ENCODE assay signal across 1 cellular context in genomic region chr7:39525926-39526325, GRCh38.
TF ChIP-seq lines count a peak whose summit lies in the region.

No MANE protein-coding gene starts in this region.

TF ChIP-seq in H1, 55 proteins besides CTCF, POLR2A, EP300 and RAD21 (continued from another document):
- TF ChIP-seq, protein P1, sequence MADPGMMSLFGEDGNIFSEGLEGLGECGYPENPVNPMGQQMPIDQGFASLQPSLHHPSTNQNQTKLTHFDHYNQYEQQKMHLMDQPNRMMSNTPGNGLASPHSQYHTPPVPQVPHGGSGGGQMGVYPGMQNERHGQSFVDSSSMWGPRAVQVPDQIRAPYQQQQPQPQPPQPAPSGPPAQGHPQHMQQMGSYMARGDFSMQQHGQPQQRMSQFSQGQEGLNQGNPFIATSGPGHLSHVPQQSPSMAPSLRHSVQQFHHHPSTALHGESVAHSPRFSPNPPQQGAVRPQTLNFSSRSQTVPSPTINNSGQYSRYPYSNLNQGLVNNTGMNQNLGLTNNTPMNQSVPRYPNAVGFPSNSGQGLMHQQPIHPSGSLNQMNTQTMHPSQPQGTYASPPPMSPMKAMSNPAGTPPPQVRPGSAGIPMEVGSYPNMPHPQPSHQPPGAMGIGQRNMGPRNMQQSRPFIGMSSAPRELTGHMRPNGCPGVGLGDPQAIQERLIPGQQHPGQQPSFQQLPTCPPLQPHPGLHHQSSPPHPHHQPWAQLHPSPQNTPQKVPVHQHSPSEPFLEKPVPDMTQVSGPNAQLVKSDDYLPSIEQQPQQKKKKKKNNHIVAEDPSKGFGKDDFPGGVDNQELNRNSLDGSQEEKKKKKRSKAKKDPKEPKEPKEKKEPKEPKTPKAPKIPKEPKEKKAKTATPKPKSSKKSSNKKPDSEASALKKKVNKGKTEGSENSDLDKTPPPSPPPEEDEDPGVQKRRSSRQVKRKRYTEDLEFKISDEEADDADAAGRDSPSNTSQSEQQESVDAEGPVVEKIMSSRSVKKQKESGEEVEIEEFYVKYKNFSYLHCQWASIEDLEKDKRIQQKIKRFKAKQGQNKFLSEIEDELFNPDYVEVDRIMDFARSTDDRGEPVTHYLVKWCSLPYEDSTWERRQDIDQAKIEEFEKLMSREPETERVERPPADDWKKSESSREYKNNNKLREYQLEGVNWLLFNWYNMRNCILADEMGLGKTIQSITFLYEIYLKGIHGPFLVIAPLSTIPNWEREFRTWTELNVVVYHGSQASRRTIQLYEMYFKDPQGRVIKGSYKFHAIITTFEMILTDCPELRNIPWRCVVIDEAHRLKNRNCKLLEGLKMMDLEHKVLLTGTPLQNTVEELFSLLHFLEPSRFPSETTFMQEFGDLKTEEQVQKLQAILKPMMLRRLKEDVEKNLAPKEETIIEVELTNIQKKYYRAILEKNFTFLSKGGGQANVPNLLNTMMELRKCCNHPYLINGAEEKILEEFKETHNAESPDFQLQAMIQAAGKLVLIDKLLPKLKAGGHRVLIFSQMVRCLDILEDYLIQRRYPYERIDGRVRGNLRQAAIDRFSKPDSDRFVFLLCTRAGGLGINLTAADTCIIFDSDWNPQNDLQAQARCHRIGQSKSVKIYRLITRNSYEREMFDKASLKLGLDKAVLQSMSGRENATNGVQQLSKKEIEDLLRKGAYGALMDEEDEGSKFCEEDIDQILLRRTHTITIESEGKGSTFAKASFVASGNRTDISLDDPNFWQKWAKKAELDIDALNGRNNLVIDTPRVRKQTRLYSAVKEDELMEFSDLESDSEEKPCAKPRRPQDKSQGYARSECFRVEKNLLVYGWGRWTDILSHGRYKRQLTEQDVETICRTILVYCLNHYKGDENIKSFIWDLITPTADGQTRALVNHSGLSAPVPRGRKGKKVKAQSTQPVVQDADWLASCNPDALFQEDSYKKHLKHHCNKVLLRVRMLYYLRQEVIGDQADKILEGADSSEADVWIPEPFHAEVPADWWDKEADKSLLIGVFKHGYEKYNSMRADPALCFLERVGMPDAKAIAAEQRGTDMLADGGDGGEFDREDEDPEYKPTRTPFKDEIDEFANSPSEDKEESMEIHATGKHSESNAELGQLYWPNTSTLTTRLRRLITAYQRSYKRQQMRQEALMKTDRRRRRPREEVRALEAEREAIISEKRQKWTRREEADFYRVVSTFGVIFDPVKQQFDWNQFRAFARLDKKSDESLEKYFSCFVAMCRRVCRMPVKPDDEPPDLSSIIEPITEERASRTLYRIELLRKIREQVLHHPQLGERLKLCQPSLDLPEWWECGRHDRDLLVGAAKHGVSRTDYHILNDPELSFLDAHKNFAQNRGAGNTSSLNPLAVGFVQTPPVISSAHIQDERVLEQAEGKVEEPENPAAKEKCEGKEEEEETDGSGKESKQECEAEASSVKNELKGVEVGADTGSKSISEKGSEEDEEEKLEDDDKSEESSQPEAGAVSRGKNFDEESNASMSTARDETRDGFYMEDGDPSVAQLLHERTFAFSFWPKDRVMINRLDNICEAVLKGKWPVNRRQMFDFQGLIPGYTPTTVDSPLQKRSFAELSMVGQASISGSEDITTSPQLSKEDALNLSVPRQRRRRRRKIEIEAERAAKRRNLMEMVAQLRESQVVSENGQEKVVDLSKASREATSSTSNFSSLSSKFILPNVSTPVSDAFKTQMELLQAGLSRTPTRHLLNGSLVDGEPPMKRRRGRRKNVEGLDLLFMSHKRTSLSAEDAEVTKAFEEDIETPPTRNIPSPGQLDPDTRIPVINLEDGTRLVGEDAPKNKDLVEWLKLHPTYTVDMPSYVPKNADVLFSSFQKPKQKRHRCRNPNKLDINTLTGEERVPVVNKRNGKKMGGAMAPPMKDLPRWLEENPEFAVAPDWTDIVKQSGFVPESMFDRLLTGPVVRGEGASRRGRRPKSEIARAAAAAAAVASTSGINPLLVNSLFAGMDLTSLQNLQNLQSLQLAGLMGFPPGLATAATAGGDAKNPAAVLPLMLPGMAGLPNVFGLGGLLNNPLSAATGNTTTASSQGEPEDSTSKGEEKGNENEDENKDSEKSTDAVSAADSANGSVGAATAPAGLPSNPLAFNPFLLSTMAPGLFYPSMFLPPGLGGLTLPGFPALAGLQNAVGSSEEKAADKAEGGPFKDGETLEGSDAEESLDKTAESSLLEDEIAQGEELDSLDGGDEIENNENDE (IDR thresholded peaks at IDR 0.05; ENCODE audit: insufficient replicate concordance, low read length) = no peak
- TF ChIP-seq SP4 (IDR thresholded peaks at IDR 0.05; ENCODE audit: low read length) = no peak
- no peak for TF ChIP-seq NANOG (IDR thresholded peaks at IDR 0.05; ENCODE audit: insufficient read depth, low read depth, low read length, poor library complexity, severe bottlenecking)
- TF ChIP-seq SUZ12 (IDR thresholded peaks at IDR 0.05; ENCODE audit: low read length) = no peak
- TF ChIP-seq SIX5 (IDR thresholded peaks at IDR 0.05; ENCODE audit: low read depth, low read length) = no peak
- TF ChIP-seq CTBP2 (IDR thresholded peaks at IDR 0.05; ENCODE audit: borderline replicate concordance, insufficient read depth, insufficient read length, low read length) = no peak
- TF ChIP-seq, protein P2, sequence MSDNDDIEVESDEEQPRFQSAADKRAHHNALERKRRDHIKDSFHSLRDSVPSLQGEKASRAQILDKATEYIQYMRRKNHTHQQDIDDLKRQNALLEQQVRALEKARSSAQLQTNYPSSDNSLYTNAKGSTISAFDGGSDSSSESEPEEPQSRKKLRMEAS (IDR thresholded peaks at IDR 0.05) = no peak
- TF ChIP-seq ATF2 (IDR thresholded peaks at IDR 0.05; ENCODE audit: low read length) = no peak
- no peak for TF ChIP-seq HDAC6 (IDR thresholded peaks at IDR 0.05; ENCODE audit: low read depth, low read length)
- no peak for TF ChIP-seq CHD2 (IDR thresholded peaks at IDR 0.05; ENCODE audit: low read length)
- TF ChIP-seq BRCA1 (IDR thresholded peaks at IDR 0.05; ENCODE audit: low read depth, low read length) = no peak
- no peak for TF ChIP-seq RNF2 (IDR thresholded peaks at IDR 0.05; ENCODE audit: borderline replicate concordance, low read depth, low read length, missing control alignments, poor library complexity, severe bottlenecking)
